In genomic region chr2:62731275-62731674, GRCh38 we compare ENCODE assay signal across 29 cellular contexts.
"Had no signal": no experiment of that assay in that cellular context is flagged by ENCODE, and none has a peak within 500 bp of the region (broad histone marks: within the 10 kb centered on the region; RNA-seq: fewer than 3 reads in every experiment).

No MANE protein-coding gene starts in this region.

- DNase-seq: activated B cell treated with CpG ODN at 0.5 μM for 24 hours; activated CD4-positive, alpha-beta memory T cell treated with anti-CD3 and anti-CD28 coated beads, Interleukin-2, amount 10 ng/mL, durations not matched to agents 7 days and 5 days; activated CD4-positive, alpha-beta T cell treated with anti-CD3 and anti-CD28 coated beads for 4 hours; activated CD4-positive, alpha-beta T cell treated with anti-CD3 and anti-CD28 coated beads, Interleukin-2, amount 10 ng/mL, durations not matched to agents 24 days and 14 days; activated CD4-positive, alpha-beta T cell treated with anti-CD3 and anti-CD28 coated beads, Interleukin-2, amount 50 U/mL, for 1 hour; activated CD4-positive, alpha-beta T cell treated with anti-CD3 and anti-CD28 coated beads, Interleukin-2, amount 50 U/mL, for 48 hours; activated CD4-positive, CD25-positive, alpha-beta regulatory T cell treated with anti-CD3 and anti-CD28 coated beads, Interleukin-2, amount 50 U/mL, for 72 hours; activated CD8-positive, alpha-beta memory T cell treated with anti-CD3 and anti-CD28 coated beads for 24 hours; activated CD8-positive, alpha-beta memory T cell treated with anti-CD3 and anti-CD28 coated beads, Interleukin-2, amount 10 ng/mL, durations not matched to agents 7 days and 5 days; activated CD8-positive, alpha-beta memory T cell treated with anti-CD3 and anti-CD28 coated beads, Interleukin-2, amount 50 U/mL, for 48 hours; activated CD8-positive, alpha-beta T cell treated with anti-CD3 and anti-CD28 coated beads, Interleukin-2, amount 10 ng/mL, durations not matched to agents 7 days and 5 days; activated effector memory CD4-positive, alpha-beta T cell treated with Interleukin-2 at 50 U/mL for 16 hours; activated gamma-delta T cell; activated naive CD4-positive, alpha-beta T cell treated with anti-CD3 and anti-CD28 coated beads, Interleukin-2, amount 10 ng/mL, durations not matched to agents 7 days and 5 days; activated naive CD4-positive, alpha-beta T cell treated with Interleukin-2 at 50 U/mL for 16 hours; activated naive CD8-positive, alpha-beta T cell treated with anti-CD3 and anti-CD28 coated beads, Interleukin-2, amount 10 ng/mL, durations not matched to agents 7 days and 5 days; activated naive CD8-positive, alpha-beta T cell treated with anti-CD3 and anti-CD28 coated beads, Interleukin-2, amount 50 U/mL, for 24 hours; activated T-cell treated with anti-CD3 and anti-CD28 coated beads, Interleukin-2, amount 50 U/mL, for 24 hours; activated T-cell treated with anti-CD3 and anti-CD28 coated beads, Interleukin-2, amount 50 U/mL, for 48 hours; amygdala; anterior cingulate cortex; caudate nucleus; cerebellar nuclear complex; T-helper 2 cell; T-helper 9 cell had no signal

- H3K36me3 ChIP-seq: ascending aorta, cardiac muscle cell had no signal

- H3K27ac ChIP-seq: ascending aorta, cardiac muscle cell, VCaP had no signal

- H3K27me3 ChIP-seq: ascending aorta, cardiac muscle cell had no signal

- FAIRE-seq: TTC549 had no signal

- H3K4me1 ChIP-seq: ascending aorta had no signal

- H3K4me3 ChIP-seq: ascending aorta, cardiac muscle cell had no signal

- ATAC-seq: activated CD8-positive, alpha-beta memory T cell treated with anti-CD3 and anti-CD28 coated beads, Interleukin-2, amount 10 ng/mL, durations not matched to agents 7 days and 5 days; activated CD8-positive, alpha-beta T cell treated with anti-CD3 and anti-CD28 coated beads, Interleukin-2, amount 10 ng/mL, durations not matched to agents 7 days and 5 days; activated naive CD8-positive, alpha-beta T cell treated with anti-CD3 and anti-CD28 coated beads, Interleukin-2, amount 50 U/mL, for 24 hours had no signal
